15 cellular contexts compared by ENCODE assay signal in genomic region chr15:60421544-60421943, GRCh38. TPM values are rescaled to one million over a fixed set of nuclear protein-coding genes. Genes with fewer than 3 reads are reported as not detected.
DNase-seq lines count a peak whose midpoint lies in the region; ATAC-seq, FAIRE-seq and TF ChIP-seq lines count a peak whose summit lies in the region.
"Had no signal": no experiment of that assay in that cellular context is flagged by ENCODE, and none has a peak within 500 bp of the region (broad histone marks: within the 10 kb centered on the region; RNA-seq: fewer than 3 reads in every experiment).

No MANE protein-coding gene starts in this region.

- peaks cover 0 to 58% (median 7%) of the 10 kb centered on the region in 9 donors for H3K36me3 ChIP-seq in heart right ventricle
- peaks cover 0 to 7% of the 10 kb centered on the region in 2 donors for H3K36me3 ChIP-seq in left lung

- H3K9me3 ChIP-seq in heart right ventricle = no peaks in the 10 kb centered on the region
- no peaks in the 10 kb centered on the region for H3K9me3 ChIP-seq in left lung
- H3K9me3 ChIP-seq: right lobe of liver, upper lobe of right lung had no signal

- WGBS in heart right ventricle, 2 donors = 85% methylated on average over 1 of the region's 1 CpG

- DNase-seq in M059J (ENCODE audit: low read depth) (peak; percentile 64), astrocyte of the hippocampus (ENCODE audit: low read depth, low spot score) (peak; percentile 71), foreskin keratinocyte (peak; percentile 66 to 85), heart right ventricle (no peak), left lung (no peak)
- DNase-seq in activated CD4-positive, CD25-positive, alpha-beta regulatory T cell (lab: John Stamatoyannopoulos, UW) = no peak
- DNase-seq: central memory CD4-positive, alpha-beta T cell; NCI-H1105; NCI-H446; right lobe of liver; stimulated activated naive B cell treated with anti-CD40 and anti-IgM and Interleukin-4, amounts not matched to agents 10 μg/mL and 1 μg/mL and 100 μg/mL, for 72 hours; upper lobe of right lung had no signal

- H3K4me3 ChIP-seq in heart right ventricle = no peak overlapping the region
- H3K4me3 ChIP-seq in left lung = no peak overlapping the region
- H3K4me3 ChIP-seq: right lobe of liver, upper lobe of right lung had no signal

- H3K27ac ChIP-seq in foreskin keratinocyte = peak overlapping the region; percentile 56
- peak overlapping the region in 1 of 10 donors; percentile 28 for H3K27ac ChIP-seq in heart right ventricle
- peak overlapping the region in 1 of 2 donors; percentile 44 for H3K27ac ChIP-seq in left lung
- H3K27ac ChIP-seq: right lobe of liver, upper lobe of right lung had no signal

- H3K4me1 ChIP-seq in foreskin keratinocyte = peaks cover 51% of the 10 kb centered on the region
- H3K4me1 ChIP-seq in heart right ventricle = peaks cover 0 to 26% (median 0%) of the 10 kb centered on the region in 9 donors
- H3K4me1 ChIP-seq in left lung = peaks cover 6 to 20% of the 10 kb centered on the region in 2 donors

- FAIRE-seq in A204.1 (lab: Jason Lieb, UNC) = peak; percentile 75
- FAIRE-seq: H1 had no signal

- intact Hi-C loops in heart right ventricle (cut with DNase I) = no loop called here
- intact Hi-C loops in left lung (cut with DNase I) = no loop called here

- no peaks in the 10 kb centered on the region for H3K27me3 ChIP-seq in foreskin keratinocyte
- H3K27me3 ChIP-seq in heart right ventricle = no peaks in the 10 kb centered on the region
- H3K27me3 ChIP-seq in left lung = no peaks in the 10 kb centered on the region
- H3K27me3 ChIP-seq: right lobe of liver, upper lobe of right lung had no signal

- peak; percentile 28 for ATAC-seq in foreskin keratinocyte
- no peak for ATAC-seq in heart right ventricle
- no peak for ATAC-seq in left lung
- no peak for ATAC-seq in GM19452 (IDR thresholded peaks at IDR 0.05; ENCODE audit: unreplicated experiment)
- ATAC-seq: right lobe of liver; stimulated activated naive B cell treated with anti-CD40 and anti-IgM and Interleukin-4, amounts not matched to agents 10 μg/mL and 1 μg/mL and 100 μg/mL, for 72 hours; upper lobe of right lung had no signal

- TF ChIP-seq CTCF in foreskin keratinocyte (conservative IDR thresholded peaks at IDR 0.05) (no peak), heart right ventricle (IDR thresholded peaks at IDR 0.05) (no peak), left lung (IDR thresholded peaks at IDR 0.05) (no peak)

RNA-seq across cellular contexts. Expression of gene ANXA2, which starts 23.8 kb away (rescaled TPM):
- total RNA-seq in M059J (2014; rRNA removed; shearing (Covaris generic)) = 2,649 and 2,950 TPM in 2 replicates
- 7,195 and 7,994 TPM in 2 replicates for total RNA-seq in foreskin keratinocyte
- polyA plus RNA-seq in foreskin keratinocyte = 7,399 and 7,770 TPM in 2 replicates
- total RNA-seq in heart right ventricle = 100 to 1,000 TPM in 9 of 10 donors, 10 to 100 TPM in 1; 98.7 to 341 (median 123) TPM
- 100 to 1,000 TPM; 166 to 539 TPM for polyA plus RNA-seq in heart right ventricle
- 1,000 to 10,000 TPM; 1,567 to 1,593 TPM for total RNA-seq in left lung

RNA-seq across cellular contexts. Expression of gene ICE2, which starts 57.4 kb away (rescaled TPM):
- total RNA-seq in M059J (2014; rRNA removed; shearing (Covaris generic)) = 17.0 and 27.3 TPM in 2 replicates
- 24.5 and 27.3 TPM in 2 replicates for total RNA-seq in foreskin keratinocyte
- polyA plus RNA-seq in foreskin keratinocyte = 13.8 and 15.3 TPM in 2 replicates
- 10 to 100 TPM; 23.2 to 33.4 (median 27.1) TPM for total RNA-seq in heart right ventricle
- 10 to 100 TPM in 1 of 2 donors, 1 to 10 TPM in 1; 6.3 to 16.4 TPM for polyA plus RNA-seq in heart right ventricle
- total RNA-seq in left lung = 10 to 100 TPM; 35.9 to 45.1 TPM

Comparison
In these comparisons a context has a peak if more than half of its experiments do, and no peak if none do; other contexts are left out.
1. DNase-seq: peak in M059J (single experiment), astrocyte of the hippocampus (single experiment) and foreskin keratinocyte (2 of 2); none in heart right ventricle (0 of 2), left lung (0 of 2) and activated CD4-positive, CD25-positive, alpha-beta regulatory T cell (0 of 4).